ENCODE assay signal across 18 cellular contexts in the genomic region with DNA sequence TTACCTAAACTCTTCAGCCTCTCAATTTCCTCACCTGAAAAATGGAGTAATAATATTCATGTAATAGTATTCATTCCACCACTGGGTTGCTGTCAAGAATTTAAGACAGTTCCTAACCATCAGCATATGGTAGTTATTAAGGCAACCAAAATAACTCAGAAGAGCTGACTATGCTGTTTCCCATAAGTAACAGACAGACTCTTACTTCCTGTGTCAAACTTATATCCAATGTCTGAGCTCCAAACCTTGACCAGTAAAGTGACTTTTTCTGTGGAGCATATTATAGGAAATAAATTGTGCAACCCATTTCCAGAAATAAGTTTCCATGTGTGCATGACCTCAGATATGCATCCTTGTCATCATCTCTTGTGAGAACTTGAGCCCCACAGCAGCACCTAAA.
DNase-seq lines count a peak whose midpoint lies in the region; ATAC-seq and TF ChIP-seq lines count a peak whose summit lies in the region.
"Had no signal": no experiment of that assay in that cellular context is flagged by ENCODE, and none has a peak within 500 bp of the region (broad histone marks: within the 10 kb centered on the region; RNA-seq: fewer than 3 reads in every experiment).

No MANE protein-coding gene starts in this region.

- H2AFZ ChIP-seq in osteoblast (ENCODE audit: low read length) = no peak overlapping the region

- peak overlapping the region; percentile 15 for H3K27ac ChIP-seq in CD4-positive, CD25-positive, alpha-beta regulatory T cell (ENCODE audit: insufficient read depth, low read length, poor library complexity, severe bottlenecking)
- no peak overlapping the region for H3K27ac ChIP-seq in osteoblast (ENCODE audit: low read depth, low read length)
- H3K27ac ChIP-seq: dorsolateral prefrontal cortex, heart left ventricle, lower lobe of right lung, testis had no signal

- ATAC-seq in CD4-positive, CD25-positive, alpha-beta regulatory T cell (ENCODE audit: low read depth in 2 of 2) = no peak
- ATAC-seq: HCT116, heart left ventricle, lower lobe of right lung had no signal

- TF ChIP-seq CTCF in AG04449 (IDR thresholded peaks at IDR 0.05; ENCODE audit: insufficient read depth, low read length, missing control alignments) (no peak), fibroblast of mammary gland (conservative IDR thresholded peaks at IDR 0.05; ENCODE audit: control insufficient read depth, insufficient read depth, low read depth, low read length) (no peak), osteoblast (IDR thresholded peaks at IDR 0.05; ENCODE audit: extremely low read depth, low read depth, low read length) (no peak)

- POLR2A ChIA-PET in AG04449 (lab: Yijun Ruan, JAX) = no interaction called here

- peaks cover 83% of the 10 kb centered on the region for H3K36me3 ChIP-seq in CD4-positive, CD25-positive, alpha-beta regulatory T cell (ENCODE audit: control insufficient read depth, insufficient read depth, low read length)
- H3K36me3 ChIP-seq in osteoblast (ENCODE audit: insufficient read depth, low read length) = no peaks in the 10 kb centered on the region
- H3K36me3 ChIP-seq: heart left ventricle, lower lobe of right lung had no signal

- no peaks in the 10 kb centered on the region for H4K20me1 ChIP-seq in osteoblast (ENCODE audit: insufficient read depth, low read length)

- no peaks in the 10 kb centered on the region for H3K27me3 Mint-ChIP-seq in CD4-positive, CD25-positive, alpha-beta regulatory T cell

- no peak overlapping the region for H3K4me3 Mint-ChIP-seq in CD4-positive, CD25-positive, alpha-beta regulatory T cell
- H3K4me3 Mint-ChIP-seq: activated B cell treated with CpG ODN at 0.5 μM for 24 hours, immature natural killer cell had no signal

- no peaks in the 10 kb centered on the region for H3K9me3 Mint-ChIP-seq in CD4-positive, CD25-positive, alpha-beta regulatory T cell
- H3K9me3 Mint-ChIP-seq: activated B cell treated with CpG ODN at 0.5 μM for 24 hours, immature natural killer cell had no signal

- no peaks in the 10 kb centered on the region for H3K79me2 ChIP-seq in osteoblast (ENCODE audit: insufficient read depth, low read length)

- no peak overlapping the region for H3K4me3 ChIP-seq in AG04449 (ENCODE audit: low read depth, low read length)
- H3K4me3 ChIP-seq in CD4-positive, CD25-positive, alpha-beta regulatory T cell (ENCODE audit: low read depth, low read length) = no peak overlapping the region
- H3K4me3 ChIP-seq in fibroblast of mammary gland (ENCODE audit: control insufficient read depth, low read depth, low read length) = no peak overlapping the region
- no peak overlapping the region for H3K4me3 ChIP-seq in osteoblast (ENCODE audit: insufficient read depth, low read length)
- H3K4me3 ChIP-seq: dorsolateral prefrontal cortex, heart left ventricle, lower lobe of right lung, testis had no signal

- peaks cover 55% of the 10 kb centered on the region for H3K36me3 Mint-ChIP-seq in CD4-positive, CD25-positive, alpha-beta regulatory T cell

- CTCF ChIA-PET in AG04449 (lab: Yijun Ruan, JAX) = interaction anchor here (1.3 to 1.4 kb wide), 2 partner anchors 9 to 504 kb away, joined by 3 to 5 read pairs; no protein-coding TSS in a partner anchor

- peaks cover 36% of the 10 kb centered on the region for H3K4me1 ChIP-seq in CD4-positive, CD25-positive, alpha-beta regulatory T cell (ENCODE audit: control insufficient read depth, insufficient read depth, low read length, poor library complexity, severe bottlenecking)
- H3K4me1 ChIP-seq in osteoblast (ENCODE audit: insufficient read depth, low read length) = no peaks in the 10 kb centered on the region
- H3K4me1 ChIP-seq: heart left ventricle, lower lobe of right lung, testis had no signal

- no peaks in the 10 kb centered on the region for H3K9me3 ChIP-seq in CD4-positive, CD25-positive, alpha-beta regulatory T cell (ENCODE audit: control insufficient read depth in 2 of 2, low read length in 2 of 2)
- no peaks in the 10 kb centered on the region for H3K9me3 ChIP-seq in osteoblast (ENCODE audit: low read depth, low read length)
- H3K9me3 ChIP-seq: heart left ventricle, lower lobe of right lung, testis had no signal

- peaks cover 22 to 88% (median 56%) of the 10 kb centered on the region in 4 donors for H3K4me1 Mint-ChIP-seq in CD4-positive, CD25-positive, alpha-beta regulatory T cell

- peak overlapping the region in 2 of 3 donors; percentile 58 to 92 for H3K27ac Mint-ChIP-seq in CD4-positive, CD25-positive, alpha-beta regulatory T cell
- H3K27ac Mint-ChIP-seq: activated B cell treated with CpG ODN at 0.5 μM for 24 hours, immature natural killer cell had no signal

- DNase-seq in AG04449 (ENCODE audit: low read depth, low spot score) (peak; percentile 24), RPMI7951 (ENCODE audit: low read depth) (peak; percentile 40), fibroblast of mammary gland (ENCODE audit: low read depth) (peak; percentile 71), osteoblast (ENCODE audit: insufficient read length, low spot score, missing footprints) (no peak), NCI-H1436 treated with DMSO at 0.1 percent for 48 hours (lab: John Stamatoyannopoulos, UW) (no peak), NCI-H2107 (lab: John Stamatoyannopoulos, UW) (no peak)
- DNase-seq in CD4-positive, CD25-positive, alpha-beta regulatory T cell = no peak
- DNase-seq: activated B cell treated with CpG ODN at 0.5 μM for 24 hours, activated gamma-delta T cell treated with Interleukin-2 at 50 U/mL for 16 hours, C1 segment of cervical spinal cord, dorsolateral prefrontal cortex, heart left ventricle, immature natural killer cell, lower lobe of right lung, NCI-H1694, NCI-H446, testis had no signal

- H3K4me2 ChIP-seq in osteoblast (ENCODE audit: insufficient read depth, low read length) = no peak overlapping the region

- H3K27me3 ChIP-seq in CD4-positive, CD25-positive, alpha-beta regulatory T cell (ENCODE audit: control insufficient read depth, insufficient read depth, low read length) = no peaks in the 10 kb centered on the region
- H3K27me3 ChIP-seq in osteoblast (ENCODE audit: insufficient read depth, low read length) = no peaks in the 10 kb centered on the region
- H3K27me3 ChIP-seq: testis had no signal

Comparison
In these comparisons a context has a peak if more than half of its experiments do, and no peak if none do; other contexts are left out.
1. DNase-seq: peak in AG04449 (single experiment), RPMI7951 (single experiment) and fibroblast of mammary gland (single experiment); none in CD4-positive, CD25-positive, alpha-beta regulatory T cell (0 of 3), osteoblast (single experiment), NCI-H1436 treated with DMSO at 0.1 percent for 48 hours (single experiment) and NCI-H2107 (single experiment).